In the genomic region with DNA sequence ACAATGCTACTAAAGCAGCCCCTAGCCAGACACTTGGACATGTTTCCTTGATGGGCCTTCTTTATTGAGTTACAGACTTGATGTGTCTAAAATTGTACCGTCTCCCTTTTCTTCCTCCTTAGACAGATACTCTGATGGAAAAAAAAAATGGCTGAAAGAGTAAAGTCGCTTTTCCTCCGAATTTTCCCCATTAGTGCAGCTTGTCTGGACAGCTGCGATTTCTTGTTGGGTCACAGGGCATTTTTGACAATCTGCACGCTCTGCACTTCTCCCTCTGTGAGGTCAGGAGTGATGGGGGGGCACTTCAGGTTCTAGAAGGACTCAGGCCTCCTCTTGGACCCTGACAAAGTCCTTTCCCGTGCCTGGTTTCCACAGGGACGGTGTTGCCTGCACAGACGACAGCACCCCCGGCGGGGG, we compare ENCODE assay signal across 8 cellular contexts. TPM values are rescaled to one million over a fixed set of nuclear protein-coding genes. Genes with fewer than 3 reads are reported as not detected.
DNase-seq lines count a peak whose midpoint lies in the region; ATAC-seq, FAIRE-seq and TF ChIP-seq lines count a peak whose summit lies in the region.

No MANE protein-coding gene starts in this region.

- H3K4me3 ChIP-seq in ACC112 (ENCODE audit: low read depth, low read length) (peak overlapping the region; percentile 93), HFF-Myc (replicated peaks; ENCODE audit: low read depth, low read length) (peak overlapping the region; percentile 94), adrenal gland (peak overlapping the region in 2 of 4 donors; percentile 78 to 97), HepG2 (replicated peaks in 1 of 3; ENCODE audit: insufficient read depth in 1 of 3, low read depth in 2 of 3, low read length in 3 of 3) (peak overlapping the region; percentile 91 to 95 (median 91)), thyroid gland (replicated peaks in 1 of 3) (peak overlapping the region; percentile 64 to 94 (median 92))

- H3K36me3 ChIP-seq in ACC112 (ENCODE audit: insufficient read depth, low read length) = peaks cover 8% of the 10 kb centered on the region
- peaks cover 0 to 9% of the 10 kb centered on the region in 2 donors for H3K36me3 ChIP-seq in adrenal gland (replicated peaks in 1 of 2)
- H3K36me3 ChIP-seq in HepG2 (replicated peaks in 1 of 2; ENCODE audit: control insufficient read depth in 1 of 2, insufficient read depth in 2 of 2, low read length in 2 of 2) = peaks cover 2 to 11% of the 10 kb centered on the region in 2 experiments; a peak in 3 of 5 replicates
- peaks cover 6 to 7% of the 10 kb centered on the region in 2 donors for H3K36me3 ChIP-seq in thyroid gland

- BruUV-seq in HepG2 (replicated peaks; lab: Mats Ljungman, UMichigan) = no TSS peak

- no peak for TF ChIP-seq EP300 in HepG2 (IDR thresholded peaks at IDR 0.05; ENCODE audit: low read depth in 2 of 2, low read length in 2 of 2)
- TF ChIP-seq EP300 in HepG2 (CRISPR knock-in tag; IDR thresholded peaks at IDR 0.05; ENCODE audit: borderline replicate concordance) = no peak

- H3K4me2 ChIP-seq in HepG2 (ENCODE audit: low read depth, low read length) = peak overlapping the region; percentile 86

- TF ChIP-seq CTCF in HFF-Myc (IDR thresholded peaks at IDR 0.05; ENCODE audit: low read depth, low read length, missing control alignments) (no peak), adrenal gland (IDR thresholded peaks at IDR 0.05) (peak in 3 of 6 experiments; percentile 15 to 35 (median 15)), HepG2 (CRISPR knock-in tag; IDR thresholded peaks at IDR 0.05) (peak; percentile 47), thyroid gland (IDR thresholded peaks at IDR 0.05) (peak in 3 of 6 experiments; percentile 16 to 31 (median 16))

- H3K9ac ChIP-seq in HepG2 (ENCODE audit: insufficient read depth, low read depth, low read length) = peak overlapping the region; percentile 94

- H3K79me2 ChIP-seq in ACC112 (ENCODE audit: control insufficient read depth, insufficient read depth, low read length, unreplicated experiment) (peaks cover 40% of the 10 kb centered on the region), HepG2 (ENCODE audit: insufficient read depth, low read length) (peaks cover 41% of the 10 kb centered on the region)

- H3K9me3 ChIP-seq in adrenal gland (replicated peaks in 1 of 3) (no peaks in the 10 kb centered on the region), HepG2 (ENCODE audit: low read length) (no peaks in the 10 kb centered on the region), thyroid gland (no peaks in the 10 kb centered on the region)

- H3K27ac ChIP-seq in ACC112 (ENCODE audit: low read depth, low read length) (peak overlapping the region; percentile 94), adrenal gland (peak overlapping the region; percentile 95 to 100 (median 99)), HepG2 (ENCODE audit: extremely low read length, insufficient read depth, low read length) (peak overlapping the region; percentile 91), thyroid gland (peak overlapping the region; percentile 100)

- WGBS in adrenal gland, 4 donors = 8 to 24% (median 9%) methylated on average over 5 to 10 of the region's 10 CpGs
- 1% methylated on average over 5 of the region's 10 CpGs for WGBS in HepG2 (ENCODE audit: low lambda C conversion rate)
- 10 to 14% methylated on average over 5 to 7 of the region's 10 CpGs for WGBS in thyroid gland, 2 donors

- ATAC-seq in HepG2 (no peak), GM18868 (IDR thresholded peaks at IDR 0.05; ENCODE audit: unreplicated experiment) (no peak), GM18870 (IDR thresholded peaks at IDR 0.05; ENCODE audit: unreplicated experiment) (no peak)

- peaks cover 33% of the 10 kb centered on the region for H3K4me1 ChIP-seq in ACC112 (ENCODE audit: control insufficient read depth, insufficient read depth, low read length, unreplicated experiment)
- peaks cover 27 to 60% of the 10 kb centered on the region in 2 donors for H3K4me1 ChIP-seq in adrenal gland (replicated peaks in 1 of 2)
- H3K4me1 ChIP-seq in HepG2 (ENCODE audit: insufficient read depth, low read length) = peaks cover 76% of the 10 kb centered on the region
- peaks cover 23 to 26% of the 10 kb centered on the region in 2 donors for H3K4me1 ChIP-seq in thyroid gland

- in situ Hi-C loops in HepG2 (cut with HindIII; ENCODE audit: extremely low pct_ligation_motif_present, low pct_unique_long_range_greater_than_20kb) = no loop called here

- TF ChIP-seq POLR2A in adrenal gland (IDR thresholded peaks at IDR 0.05) (no peak), HepG2 (IDR thresholded peaks at IDR 0.05; ENCODE audit: insufficient read depth in 1 of 2, low read depth in 2 of 2, low read length in 2 of 2) (no peak), thyroid gland (IDR thresholded peaks at IDR 0.05) (no peak)

- peak; percentile 42 for DNase-seq in HFF-Myc (ENCODE audit: extremely low read depth, low read depth)
- DNase-seq in adrenal gland = peak in 3 of 7 donors; percentile 73 to 83 (median 76)
- no peak for DNase-seq in HepG2 (ENCODE audit: low spot score)
- no peak for DNase-seq in thyroid gland
- DNase-seq in NCI-H1048 (lab: John Stamatoyannopoulos, UW) = no peak

- CTCF ChIA-PET in HepG2 (lab: Yijun Ruan, JAX; ENCODE audit: low intra/inter-chr PET ratio, low total read pairs) = no interaction called here

- FAIRE-seq in HepG2 (lab: Jason Lieb, UNC) = no peak

- H4K20me1 ChIP-seq in HepG2 (ENCODE audit: insufficient read depth, low read length) = peaks cover 26% of the 10 kb centered on the region

- POLR2A ChIA-PET in HepG2 (lab: Yijun Ruan, JAX) = interaction anchor here (1.1 to 4.3 kb wide), 8 partner anchors 10 to 263 kb away, joined by 4 to 25 read pairs (median 10); a partner anchor contains a TSS

- intact Hi-C loops in adrenal gland (cut with DNase I) (no loop called here), HepG2 (cut with micrococcal nuclease; ENCODE audit: unreplicated experiment) (no loop called here), thyroid gland (cut with DNase I) (no loop called here)

- H2AFZ ChIP-seq in ACC112 (ENCODE audit: low read length, unreplicated experiment) (peak overlapping the region; percentile 48), HepG2 (ENCODE audit: low read length) (peak overlapping the region; percentile 15)

- H3K27me3 ChIP-seq in ACC112 (ENCODE audit: insufficient read depth, low read length) = no peaks in the 10 kb centered on the region
- no peaks in the 10 kb centered on the region for H3K27me3 ChIP-seq in adrenal gland
- H3K27me3 ChIP-seq in HepG2 (ENCODE audit: control insufficient read depth in 1 of 2, insufficient read depth in 2 of 2, low read length in 2 of 2) = no peaks in the 10 kb centered on the region; a peak in 1 of 5 replicates
- no peaks in the 10 kb centered on the region for H3K27me3 ChIP-seq in thyroid gland

- no peak; the same call in 1 of the 2 replicates for TF ChIP-seq RAD21 in HepG2 (CRISPR knock-in tag; IDR thresholded peaks at IDR 0.05)

RNA-seq across cellular contexts. Expression of a gene that starts 1.0 kb away (rescaled TPM):
- total RNA-seq in adrenal gland = 100 to 1,000 TPM; 138 to 467 (median 388) TPM
- polyA plus RNA-seq in adrenal gland = 100 to 1,000 TPM in 1 of 3 donors, 10 to 100 TPM in 2; 56.3 to 428 (median 84.1) TPM
- total RNA-seq in HepG2 (2016; rRNA removed; fragmentation: Illumina TruSeq; extraction: Trizol) = 266 and 335 TPM in 2 replicates
- total RNA-seq in HepG2 (2016; cell fraction: cytosol; rRNA removed; fragmentation: Illumina TruSeq; extraction: Trizol; ENCODE audit: low read depth) = 24.5 and 25.0 TPM in 2 replicates
- total RNA-seq in HepG2 (2016; cell fraction: insoluble cytoplasmic fraction; rRNA removed; fragmentation: Illumina TruSeq; extraction: Trizol) = 274 and 331 TPM in 2 replicates
- total RNA-seq in HepG2 (2016; cell fraction: membrane; rRNA removed; fragmentation: Illumina TruSeq; extraction: Trizol) = 50.4 and 51.0 TPM in 2 replicates
- total RNA-seq in HepG2 (2016; cell fraction: nucleus; rRNA removed; fragmentation: Illumina TruSeq; extraction: Trizol) = 144 and 151 TPM in 2 replicates
- 250 and 265 TPM in 2 replicates for polyA plus RNA-seq in HepG2 (2011; rRNA removed)
- 227 and 241 TPM in 2 replicates for polyA plus RNA-seq in HepG2 (2011; cell fraction: cytosol; rRNA removed)
- 192 and 209 TPM in 2 replicates for polyA plus RNA-seq in HepG2 (2011; cell fraction: nucleus; rRNA removed)
- 200 and 223 TPM in 2 replicates for polyA plus RNA-seq in HepG2 (2012)
- 19.1 and 23.5 TPM in 2 replicates for polyA plus RNA-seq in HepG2 (2016; cell fraction: cytosol; fragmentation: Illumina TruSeq; extraction: Trizol; ENCODE audit: low read depth)
- 302 and 333 TPM in 2 replicates for polyA plus RNA-seq in HepG2 (2016; cell fraction: insoluble cytoplasmic fraction; fragmentation: Illumina TruSeq; extraction: Trizol; ENCODE audit: low read depth)
- polyA plus RNA-seq in HepG2 (2016; cell fraction: membrane; fragmentation: Illumina TruSeq; extraction: Trizol; ENCODE audit: low read depth) = 32.1 and 33.4 TPM in 2 replicates
- 152 and 173 TPM in 2 replicates for polyA plus RNA-seq in HepG2 (2016; cell fraction: nucleus; fragmentation: Illumina TruSeq; extraction: Trizol; ENCODE audit: insufficient read depth, low read depth)
- polyA minus RNA-seq in HepG2 (2011; rRNA and poly(A)+ RNA removed; ENCODE audit: low replicate concordance) = 250 and 886 TPM in 2 replicates
- polyA minus RNA-seq in HepG2 (2011; cell fraction: cytosol; rRNA and poly(A)+ RNA removed) = 449 and 493 TPM in 2 replicates
- polyA minus RNA-seq in HepG2 (2011; cell fraction: nucleus; rRNA and poly(A)+ RNA removed) = 609 and 625 TPM in 2 replicates
- total RNA-seq in thyroid gland = 100 to 1,000 TPM; 367 to 431 (median 417) TPM

RNA-seq across cellular contexts. Expression of a gene that starts 54.0 kb away (rescaled TPM):
- total RNA-seq in adrenal gland = 100 to 1,000 TPM in 1 of 8 donors, 10 to 100 TPM in 7; 26.4 to 148 (median 51.0) TPM
- 10 to 100 TPM; 19.3 to 38.2 (median 23.5) TPM for polyA plus RNA-seq in adrenal gland
- 27.1 and 29.4 TPM in 2 replicates for total RNA-seq in HepG2 (2016; rRNA removed; fragmentation: Illumina TruSeq; extraction: Trizol)
- 42.3 and 43.2 TPM in 2 replicates for total RNA-seq in HepG2 (2016; cell fraction: cytosol; rRNA removed; fragmentation: Illumina TruSeq; extraction: Trizol; ENCODE audit: low read depth)
- 26.8 and 26.9 TPM in 2 replicates for total RNA-seq in HepG2 (2016; cell fraction: insoluble cytoplasmic fraction; rRNA removed; fragmentation: Illumina TruSeq; extraction: Trizol)
- total RNA-seq in HepG2 (2016; cell fraction: membrane; rRNA removed; fragmentation: Illumina TruSeq; extraction: Trizol) = 52.2 and 60.9 TPM in 2 replicates
- 20.0 and 20.6 TPM in 2 replicates for total RNA-seq in HepG2 (2016; cell fraction: nucleus; rRNA removed; fragmentation: Illumina TruSeq; extraction: Trizol)
- polyA plus RNA-seq in HepG2 (2011; rRNA removed) = 135 and 141 TPM in 2 replicates
- 141 and 148 TPM in 2 replicates for polyA plus RNA-seq in HepG2 (2011; cell fraction: cytosol; rRNA removed)
- polyA plus RNA-seq in HepG2 (2011; cell fraction: nucleus; rRNA removed) = 91.7 and 99.3 TPM in 2 replicates
- polyA plus RNA-seq in HepG2 (2012) = 48.1 and 57.2 TPM in 2 replicates
- 45.3 and 47.3 TPM in 2 replicates for polyA plus RNA-seq in HepG2 (2016; cell fraction: cytosol; fragmentation: Illumina TruSeq; extraction: Trizol; ENCODE audit: low read depth)
- polyA plus RNA-seq in HepG2 (2016; cell fraction: insoluble cytoplasmic fraction; fragmentation: Illumina TruSeq; extraction: Trizol; ENCODE audit: low read depth) = 33.2 and 35.9 TPM in 2 replicates
- polyA plus RNA-seq in HepG2 (2016; cell fraction: membrane; fragmentation: Illumina TruSeq; extraction: Trizol; ENCODE audit: low read depth) = 57.1 and 57.2 TPM in 2 replicates
- 21.9 and 35.2 TPM in 2 replicates for polyA plus RNA-seq in HepG2 (2016; cell fraction: nucleus; fragmentation: Illumina TruSeq; extraction: Trizol; ENCODE audit: insufficient read depth, low read depth)
- polyA minus RNA-seq in HepG2 (2011; rRNA and poly(A)+ RNA removed; ENCODE audit: low replicate concordance) = 18.4 and 144 TPM in 2 replicates
- 64.7 and 68.0 TPM in 2 replicates for polyA minus RNA-seq in HepG2 (2011; cell fraction: cytosol; rRNA and poly(A)+ RNA removed)
- 130 and 135 TPM in 2 replicates for polyA minus RNA-seq in HepG2 (2011; cell fraction: nucleus; rRNA and poly(A)+ RNA removed)
- 10 to 100 TPM; 50.0 to 89.8 (median 78.4) TPM for total RNA-seq in thyroid gland
